ENCODE assay signal across 29 cellular contexts in genomic region chr4:17709760-17710068, GRCh38.
"Had no signal": no experiment of that assay in that cellular context is flagged by ENCODE, and none has a peak within 500 bp of the region (broad histone marks: within the 10 kb centered on the region; RNA-seq: fewer than 3 reads in every experiment).

No MANE protein-coding gene starts in this region.

- H3K36me3 ChIP-seq: adrenal gland, SJCRH30 had no signal

- H3K9me3 ChIP-seq: adrenal gland, SJCRH30 had no signal

- H3K36me3 Mint-ChIP-seq: activated naive CD4-positive, alpha-beta T cell treated with anti-CD3 and anti-CD28 coated beads, Interleukin-2, amount 50 U/mL, for 72 hours; brain had no signal

- H3K9me3 Mint-ChIP-seq: activated CD4-positive, alpha-beta memory T cell treated with anti-CD3 and anti-CD28 coated beads, Interleukin-2, amount 10 ng/mL, durations not matched to agents 7 days and 5 days; activated naive CD4-positive, alpha-beta T cell treated with anti-CD3 and anti-CD28 coated beads for 36 hours; activated naive CD4-positive, alpha-beta T cell treated with anti-CD3 and anti-CD28 coated beads, Interleukin-2, amount 50 U/mL, for 72 hours; activated T-cell treated with anti-CD3 and anti-CD28 coated beads, Interleukin-2, amount 50 U/mL, for 24 hours; activated T-helper 2 cell treated with anti-CD3 and anti-CD28 coated beads, Interferon-gamma antibody, Interleukin-2, Interleukin-4, amounts not matched to agents 10 μg/mL and 5 μg/mL and 100 μg/mL, durations not matched to agents 14 hours and 24 hours and 36 hours had no signal

- H3K27me3 ChIP-seq: adrenal gland, SJCRH30 had no signal

- H3K4me2 ChIP-seq: KMS-11 had no signal

- H3K9ac ChIP-seq: KMS-11 had no signal

- H3K27ac Mint-ChIP-seq: activated CD4-positive, alpha-beta memory T cell treated with anti-CD3 and anti-CD28 coated beads, Interleukin-2, amount 10 ng/mL, durations not matched to agents 7 days and 5 days; activated naive CD4-positive, alpha-beta T cell treated with anti-CD3 and anti-CD28 coated beads for 36 hours; activated naive CD4-positive, alpha-beta T cell treated with anti-CD3 and anti-CD28 coated beads, Interleukin-2, amount 50 U/mL, for 72 hours; activated T-cell treated with anti-CD3 and anti-CD28 coated beads, Interleukin-2, amount 50 U/mL, for 24 hours; activated T-helper 2 cell treated with anti-CD3 and anti-CD28 coated beads, Interferon-gamma antibody, Interleukin-2, Interleukin-4, amounts not matched to agents 10 μg/mL and 5 μg/mL and 100 μg/mL, durations not matched to agents 14 hours and 24 hours and 36 hours had no signal

- FAIRE-seq: astrocyte, bronchial epithelial cell had no signal

- H3K4me3 ChIP-seq: adrenal gland, SJCRH30, SK-N-MC had no signal

- H3K4me1 Mint-ChIP-seq: activated CD4-positive, alpha-beta memory T cell treated with anti-CD3 and anti-CD28 coated beads, Interleukin-2, amount 10 ng/mL, durations not matched to agents 7 days and 5 days; brain had no signal

- H3K4me3 Mint-ChIP-seq: activated CD4-positive, alpha-beta memory T cell treated with anti-CD3 and anti-CD28 coated beads, Interleukin-2, amount 10 ng/mL, durations not matched to agents 7 days and 5 days; activated naive CD4-positive, alpha-beta T cell treated with anti-CD3 and anti-CD28 coated beads for 36 hours; activated T-cell treated with anti-CD3 and anti-CD28 coated beads, Interleukin-2, amount 50 U/mL, for 24 hours; brain had no signal

- H3K4me1 ChIP-seq: adrenal gland, SJCRH30 had no signal

- H3K27ac ChIP-seq: adrenal gland, KMS-11, SJCRH30, SK-N-MC had no signal

- H3K27me3 Mint-ChIP-seq: activated T-cell treated with anti-CD3 and anti-CD28 coated beads, Interleukin-2, amount 50 U/mL, for 24 hours; brain had no signal

- ATAC-seq: activated naive CD4-positive, alpha-beta T cell treated with anti-CD3 and anti-CD28 coated beads, Interleukin-2, amount 50 U/mL, for 72 hours; Panc1 had no signal

- DNase-seq: activated CD4-positive, alpha-beta memory T cell treated with anti-CD3 and anti-CD28 coated beads, Interleukin-2, amount 10 ng/mL, durations not matched to agents 7 days and 5 days; activated CD4-positive, alpha-beta T cell treated with anti-CD3 and anti-CD28 coated beads for 1 hour; activated CD4-positive, alpha-beta T cell treated with anti-CD3 and anti-CD28 coated beads for 48 hours; activated CD4-positive, CD25-positive, alpha-beta regulatory T cell; activated gamma-delta T cell; activated naive CD4-positive, alpha-beta T cell treated with anti-CD3 and anti-CD28 coated beads for 36 hours; activated T-cell treated with anti-CD3 and anti-CD28 coated beads, Interleukin-2, amount 50 U/mL, for 24 hours; adrenal gland; caudate nucleus; cerebellar nuclear complex; MM.1S; NCI-H1092 treated with DMSO at 0.1 percent for 48 hours; NCI-H146; NCI-H187; NCI-H2029 treated with DMSO at 0.1 percent for 48 hours; NCI-H510A treated with DMSO at 0.1 percent for 48 hours; NCI-H526 treated with DMSO at 0.1 percent for 48 hours; NCI-H774; SHP77; SJCRH30; T1000 had no signal
